Comparison of ENCODE assay signal across 14 cellular contexts in the genomic region with DNA sequence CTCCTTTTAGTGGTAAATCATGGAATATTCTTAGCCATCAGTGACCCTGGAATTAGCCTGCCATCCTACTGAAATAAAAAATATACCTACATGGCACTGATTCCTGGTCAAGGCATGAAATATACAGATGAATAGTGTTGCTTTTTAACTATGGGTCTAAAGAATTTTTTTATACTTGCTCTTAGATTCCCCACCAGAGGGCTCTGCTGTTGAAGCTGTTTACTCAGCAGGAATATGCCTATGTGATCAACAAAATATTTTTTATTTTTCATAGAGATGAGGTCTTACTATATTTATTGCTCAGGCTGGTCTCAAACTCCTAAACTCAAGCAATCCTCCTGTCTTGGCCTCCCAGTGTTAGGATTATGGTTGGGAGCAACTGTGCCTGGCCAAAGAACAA. TPM values are rescaled to one million over a fixed set of nuclear protein-coding genes. Genes with fewer than 3 reads are reported as not detected.
DNase-seq lines count a peak whose midpoint lies in the region; ATAC-seq and TF ChIP-seq lines count a peak whose summit lies in the region.
"Had no signal": no experiment of that assay in that cellular context is flagged by ENCODE, and none has a peak within 500 bp of the region (broad histone marks: within the 10 kb centered on the region; RNA-seq: fewer than 3 reads in every experiment).

No MANE protein-coding gene starts in this region.

- H3K4me3 Mint-ChIP-seq in activated CD4-positive, alpha-beta T cell treated with anti-CD3 and anti-CD28 coated beads, Interleukin-2, amount 10 ng/mL, durations not matched to agents 24 days and 14 days, result no peak overlapping the region
- H3K4me3 Mint-ChIP-seq: activated B cell treated with CpG ODN at 0.5 μM for 24 hours; CD8-positive, alpha-beta T cell had no signal

- H4K20me1 ChIP-seq in SK-N-SH (ENCODE audit: insufficient read depth), result no peaks in the 10 kb centered on the region

- H3K4me1 ChIP-seq in A673 (ENCODE audit: insufficient read depth, low read length, poor library complexity, severe bottlenecking) (no peaks in the 10 kb centered on the region), SK-N-SH (ENCODE audit: control insufficient read depth in 1 of 2, insufficient read depth in 2 of 2, low read depth in 1 of 2, low read length in 1 of 2) (no peaks in the 10 kb centered on the region)

- H3K9me3 ChIP-seq in A673 (ENCODE audit: low read depth, low read length, poor library complexity, severe bottlenecking), result no peaks in the 10 kb centered on the region
- no peaks in the 10 kb centered on the region for H3K9me3 ChIP-seq in SK-N-SH

- peak; percentile 33; the same call in 1 of the 2 replicates for TF ChIP-seq RAD21 in SK-N-SH (IDR thresholded peaks at IDR 0.05; ENCODE audit: low read length)

- H3K9me2 ChIP-seq in SK-N-SH, result no peaks in the 10 kb centered on the region

- peaks cover 29% of the 10 kb centered on the region for H3K36me3 Mint-ChIP-seq in activated CD4-positive, alpha-beta T cell treated with anti-CD3 and anti-CD28 coated beads, Interleukin-2, amount 10 ng/mL, durations not matched to agents 24 days and 14 days (ENCODE audit: low read depth)

- no peak for TF ChIP-seq EP300 in SK-N-SH (IDR thresholded peaks at IDR 0.05; ENCODE audit: borderline replicate concordance in 1 of 2, low read depth in 1 of 2, low read length in 1 of 2)

- no TSS peak for BruUV-seq in A673 (replicated peaks; lab: Mats Ljungman, UMichigan)

- H3K4me3 ChIP-seq in A673 (ENCODE audit: low read depth, low read length, poor library complexity, severe bottlenecking) (no peak overlapping the region), SK-N-SH (ENCODE audit: low read depth in 2 of 2, low read length in 1 of 2) (no peak overlapping the region), fibroblast of the aortic adventitia (ENCODE audit: low read depth, low read length) (no peak overlapping the region)

- ATAC-seq in HG03108 (IDR thresholded peaks at IDR 0.05; ENCODE audit: unreplicated experiment), result no peak
- ATAC-seq: CD8-positive, alpha-beta T cell had no signal

- no peak overlapping the region for H3K27ac ChIP-seq in A673 (ENCODE audit: low read depth, low read length, poor library complexity, severe bottlenecking)
- H3K27ac ChIP-seq in SK-N-SH (ENCODE audit: low read depth in 2 of 2, low read length in 1 of 2), result no peak overlapping the region

- H2AFZ ChIP-seq in SK-N-SH (ENCODE audit: low read depth), result no peak overlapping the region

- CTCF ChIA-PET in A673 (lab: Charles Lee) (interaction anchor here (0.7 kb wide), 1 partner anchor 608 kb away, joined by 3 read pairs; no protein-coding TSS in a partner anchor), SK-N-SH (lab: Yijun Ruan, JAX) (interaction anchor here (0.6 to 2.9 kb wide), 9 partner anchors 9 to 292 kb away, joined by 3 to 10 read pairs (median 3); no protein-coding TSS in a partner anchor)

- no peak overlapping the region for H3K27ac Mint-ChIP-seq in activated CD4-positive, alpha-beta T cell treated with anti-CD3 and anti-CD28 coated beads, Interleukin-2, amount 10 ng/mL, durations not matched to agents 24 days and 14 days
- H3K27ac Mint-ChIP-seq: activated B cell treated with CpG ODN at 0.5 μM for 24 hours; activated T-helper 2 cell treated with anti-CD3 and anti-CD28 coated beads, Interferon-gamma antibody, Interleukin-2, Interleukin-4, amounts not matched to agents 10 μg/mL and 5 μg/mL and 100 μg/mL, durations not matched to agents 14 hours and 24 hours and 36 hours; CD8-positive, alpha-beta T cell had no signal

- H3K9ac ChIP-seq in SK-N-SH, result no peak overlapping the region

- TF ChIP-seq CTCF in A673 (conservative IDR thresholded peaks at IDR 0.05; ENCODE audit: low read depth, low read length) (peak; percentile 36; the same call in 1 of the 2 replicates), GM12873 (IDR thresholded peaks at IDR 0.05; ENCODE audit: insufficient read depth, low read depth, low read length, missing control alignments) (peak; percentile 15), SK-N-SH (IDR thresholded peaks at IDR 0.05) (peak; percentile 67), fibroblast of the aortic adventitia (IDR thresholded peaks at IDR 0.05; ENCODE audit: insufficient read depth, low read length) (peak; percentile 43)

- H3K4me2 ChIP-seq in SK-N-SH, result no peak overlapping the region

- DNase-seq in A673 (ENCODE audit: low spot score) (no peak), SK-N-SH (no peak), fibroblast of the aortic adventitia (ENCODE audit: low read depth) (peak; percentile 19), MV-4-11 (lab: John Stamatoyannopoulos, UW) (no peak), NCI-H510A (lab: John Stamatoyannopoulos, UW) (no peak)
- no peak for DNase-seq in activated CD4-positive, alpha-beta T cell treated with anti-CD3 and anti-CD28 coated beads, Interleukin-2, amount 10 ng/mL, durations not matched to agents 24 days and 14 days
- DNase-seq: activated B cell treated with CpG ODN at 0.5 μM for 24 hours; CD8-positive, alpha-beta T cell; occipital lobe; OCI-M1; stimulated activated CD4-positive, alpha-beta T cell treated with anti-CD3 and anti-CD28 coated beads, Interleukin-4, amount 100 ng/mL, for 1 hour had no signal

- H3F3A ChIP-seq in SK-N-SH (replicated peaks; ENCODE audit: insufficient read depth), result peaks cover 9% of the 10 kb centered on the region

- H3K27me3 ChIP-seq in A673 (replicated peaks; ENCODE audit: insufficient read depth, low read depth, low read length, poor library complexity) (no peaks in the 10 kb centered on the region), SK-N-SH (ENCODE audit: insufficient read depth) (no peaks in the 10 kb centered on the region)

- H3K36me3 ChIP-seq in A673 (ENCODE audit: insufficient read depth, low read length, poor library complexity, severe bottlenecking) (peaks cover 21% of the 10 kb centered on the region), SK-N-SH (replicated peaks in 1 of 2; ENCODE audit: control insufficient read depth in 1 of 2, insufficient read depth in 2 of 2, low read length in 1 of 2) (peaks cover 14 to 67% of the 10 kb centered on the region in 2 experiments)

- intact Hi-C loops in A673 (cut with micrococcal nuclease; ENCODE audit: unreplicated experiment), result no loop called here
- intact Hi-C loops in activated CD4-positive, alpha-beta T cell treated with anti-CD3 and anti-CD28 coated beads, Interleukin-2, amount 10 ng/mL, durations not matched to agents 24 days and 14 days (cut with micrococcal nuclease), result no loop called here

- H3K4me1 Mint-ChIP-seq in activated CD4-positive, alpha-beta T cell treated with anti-CD3 and anti-CD28 coated beads, Interleukin-2, amount 10 ng/mL, durations not matched to agents 24 days and 14 days, result no peaks in the 10 kb centered on the region
- H3K4me1 Mint-ChIP-seq: activated B cell treated with CpG ODN at 0.5 μM for 24 hours had no signal

- H3K79me2 ChIP-seq in SK-N-SH (ENCODE audit: insufficient read depth), result no peaks in the 10 kb centered on the region; the same call in 1 of the 2 replicates

- no peaks in the 10 kb centered on the region for H3K9me3 Mint-ChIP-seq in activated CD4-positive, alpha-beta T cell treated with anti-CD3 and anti-CD28 coated beads, Interleukin-2, amount 10 ng/mL, durations not matched to agents 24 days and 14 days
- H3K9me3 Mint-ChIP-seq: activated B cell treated with CpG ODN at 0.5 μM for 24 hours; activated T-helper 2 cell treated with anti-CD3 and anti-CD28 coated beads, Interferon-gamma antibody, Interleukin-2, Interleukin-4, amounts not matched to agents 10 μg/mL and 5 μg/mL and 100 μg/mL, durations not matched to agents 14 hours and 24 hours and 36 hours; CD8-positive, alpha-beta T cell had no signal

- no peaks in the 10 kb centered on the region for H3K27me3 Mint-ChIP-seq in activated CD4-positive, alpha-beta T cell treated with anti-CD3 and anti-CD28 coated beads, Interleukin-2, amount 10 ng/mL, durations not matched to agents 24 days and 14 days
- H3K27me3 Mint-ChIP-seq: activated B cell treated with CpG ODN at 0.5 μM for 24 hours had no signal

- POLR2A ChIA-PET in A673 (lab: Charles Lee; ENCODE audit: low non-redundant PET), result no interaction called here
- POLR2A ChIA-PET in SK-N-SH (lab: Yijun Ruan, JAX), result no interaction called here

TF ChIP-seq in SK-N-SH, 30 proteins besides CTCF, POLR2A, EP300 and RAD21:
- TF ChIP-seq NFIC (IDR thresholded peaks at IDR 0.05; ENCODE audit: borderline replicate concordance) (no peak), SMC3 (IDR thresholded peaks at IDR 0.05; ENCODE audit: low read depth, low read length) (peak; percentile 25), JUND (IDR thresholded peaks at IDR 0.05) (no peak), TCF12 (IDR thresholded peaks at IDR 0.05) (no peak), MXI1 (IDR thresholded peaks at IDR 0.05; ENCODE audit: low read depth, low read length) (no peak), MEF2A (IDR thresholded peaks at IDR 0.05; ENCODE audit: borderline replicate concordance, low read depth) (no peak)

RNA-seq across cellular contexts. Expression of gene ZC3HC1, which starts 13.5 kb away (rescaled TPM):
- total RNA-seq in A673 (2021), result 34.1 and 40.7 TPM in 2 replicates
- polyA plus RNA-seq in SK-N-SH (2012; rRNA removed), result 36.7 and 41.8 TPM in 2 replicates
- polyA plus RNA-seq in SK-N-SH (2012; cell fraction: cytosol; rRNA removed), result 26.2 and 31.2 TPM in 2 replicates
- polyA plus RNA-seq in SK-N-SH (2012; cell fraction: nucleus; rRNA removed), result 52.8 and 68.4 TPM in 2 replicates
- total RNA-seq in fibroblast of the aortic adventitia (ENCODE audit: low replicate concordance), result 11.3 and 13.6 TPM in 2 replicates
- total RNA-seq in activated CD4-positive, alpha-beta T cell treated with anti-CD3 and anti-CD28 coated beads, Interleukin-2, amount 10 ng/mL, durations not matched to agents 24 days and 14 days, result 25.0 and 26.0 TPM in 2 replicates

RNA-seq across cellular contexts. Expression of gene KLHDC10, which starts 32.6 kb away (rescaled TPM):
- 31.4 and 37.5 TPM in 2 replicates for total RNA-seq in A673 (2021)
- polyA plus RNA-seq in SK-N-SH (2012; rRNA removed), result 15.9 and 17.8 TPM in 2 replicates
- 17.8 and 20.1 TPM in 2 replicates for polyA plus RNA-seq in SK-N-SH (2012; cell fraction: cytosol; rRNA removed)
- polyA plus RNA-seq in SK-N-SH (2012; cell fraction: nucleus; rRNA removed), result 19.1 and 37.4 TPM in 2 replicates
- total RNA-seq in fibroblast of the aortic adventitia (ENCODE audit: low replicate concordance), result 27.2 and 45.5 TPM in 2 replicates
- 14.4 and 16.8 TPM in 2 replicates for total RNA-seq in activated CD4-positive, alpha-beta T cell treated with anti-CD3 and anti-CD28 coated beads, Interleukin-2, amount 10 ng/mL, durations not matched to agents 24 days and 14 days

Comparison
In these comparisons a context has a peak if more than half of its experiments do, and no peak if none do; other contexts are left out.
1. CTCF ChIP-seq: peak in every context shown above with its lines; median percentile 67 in SK-N-SH; 43 in fibroblast of the aortic adventitia; 36 in A673; 15 in GM12873.